In the genomic region with DNA sequence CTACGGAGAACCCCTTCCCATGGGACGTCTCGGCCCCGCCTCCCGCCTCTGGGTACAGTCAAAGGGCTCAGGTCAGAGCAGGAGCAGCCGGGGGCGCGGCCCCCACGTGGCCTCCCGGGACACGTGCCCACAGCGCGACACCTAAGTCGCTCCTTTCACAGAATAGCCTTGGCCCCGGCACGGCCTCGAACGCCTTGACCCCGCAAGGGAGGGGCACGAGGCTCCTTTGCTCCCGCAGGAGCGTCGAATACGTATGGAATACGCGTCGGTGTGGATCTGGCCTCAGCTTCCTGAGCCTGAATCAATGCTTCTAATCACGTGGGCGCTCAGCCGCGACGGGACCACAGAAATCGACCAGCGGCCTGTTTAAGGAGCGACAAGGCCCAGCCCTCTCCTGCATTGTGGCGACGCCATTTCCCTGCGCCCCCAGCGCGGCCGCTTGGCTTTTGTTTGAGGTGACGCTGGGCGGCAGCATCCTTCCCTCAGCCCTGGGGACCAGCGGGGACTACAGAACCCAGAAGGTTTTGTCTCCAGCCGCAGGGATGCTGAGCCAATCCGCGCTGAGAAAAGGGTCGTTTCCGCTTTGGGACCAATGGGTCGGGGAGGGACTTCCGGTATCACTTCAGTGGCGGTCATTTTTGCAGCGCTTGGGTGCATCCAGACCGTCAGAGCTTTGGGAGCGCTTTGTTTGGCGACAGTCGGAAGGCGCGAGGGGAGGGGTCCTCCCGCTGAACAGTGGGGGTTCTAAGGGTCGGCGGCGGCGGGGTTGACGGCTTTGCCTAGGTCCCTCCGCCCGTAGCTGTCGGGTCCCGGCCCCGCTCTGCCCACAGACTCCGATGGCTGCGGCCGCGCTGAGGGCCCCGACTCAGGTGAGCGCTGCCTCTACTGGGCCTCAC, we compare ENCODE assay signal across 8 cellular contexts. TPM values are rescaled to one million over a fixed set of nuclear protein-coding genes. Genes with fewer than 3 reads are reported as not detected.
DNase-seq lines count a peak whose midpoint lies in the region; ATAC-seq, FAIRE-seq and TF ChIP-seq lines count a peak whose summit lies in the region.

A gene (plus strand): TSS at position 625 of the 896 bp plus-strand sequence. CDS start 212 bp downstream, at position 837.

- FAIRE-seq in H54 (lab: Jason Lieb, UNC), result no peak

- TF ChIP-seq POLR2A in H54 (IDR thresholded peaks at IDR 0.05; ENCODE audit: low read depth, low read length), result no peak; the same call in 1 of the 2 replicates

- peak; percentile 81 for ATAC-seq in GM21737 (IDR thresholded peaks at IDR 0.05; ENCODE audit: unreplicated experiment)
- peak; percentile 44 for ATAC-seq in left colon

- intact Hi-C loops in left colon (cut with DNase I, micrococcal nuclease), result no loop called here

- DNase-seq in DMS114 treated with DMSO at 0.1 percent for 48 hours (lab: John Stamatoyannopoulos, UW; ENCODE audit: unreplicated experiment) (peak; percentile 88), NCI-H146 (lab: John Stamatoyannopoulos, UW) (peak; percentile 98), dermis blood vessel endothelial cell (peak; percentile 78), left colon (peak; percentile 75 to 87), H54 (ENCODE audit: insufficient read length, low spot score) (no peak)
- peak; percentile 85 for DNase-seq in activated CD4-positive, alpha-beta T cell treated with anti-CD3 and anti-CD28 coated beads, Interleukin-2, amount 50 U/mL, for 1 hour
- DNase-seq in stimulated activated CD4-positive, alpha-beta T cell treated with anti-CD3 and anti-CD28 coated beads, Interleukin-15, amount 100 ng/mL, for 48 hours (ENCODE audit: low read depth in 2 of 2), result peak; percentile 76

RNA-seq across cellular contexts. Expression of the gene that starts here (rescaled TPM):
- total RNA-seq in dermis blood vessel endothelial cell, result 5.3 and 6.1 TPM in 2 replicates
- total RNA-seq in left colon, result 1 to 10 TPM in 1 of 2 donors, under 1 TPM in 1; 0.95 to 1.5 TPM
